In the genomic region with DNA sequence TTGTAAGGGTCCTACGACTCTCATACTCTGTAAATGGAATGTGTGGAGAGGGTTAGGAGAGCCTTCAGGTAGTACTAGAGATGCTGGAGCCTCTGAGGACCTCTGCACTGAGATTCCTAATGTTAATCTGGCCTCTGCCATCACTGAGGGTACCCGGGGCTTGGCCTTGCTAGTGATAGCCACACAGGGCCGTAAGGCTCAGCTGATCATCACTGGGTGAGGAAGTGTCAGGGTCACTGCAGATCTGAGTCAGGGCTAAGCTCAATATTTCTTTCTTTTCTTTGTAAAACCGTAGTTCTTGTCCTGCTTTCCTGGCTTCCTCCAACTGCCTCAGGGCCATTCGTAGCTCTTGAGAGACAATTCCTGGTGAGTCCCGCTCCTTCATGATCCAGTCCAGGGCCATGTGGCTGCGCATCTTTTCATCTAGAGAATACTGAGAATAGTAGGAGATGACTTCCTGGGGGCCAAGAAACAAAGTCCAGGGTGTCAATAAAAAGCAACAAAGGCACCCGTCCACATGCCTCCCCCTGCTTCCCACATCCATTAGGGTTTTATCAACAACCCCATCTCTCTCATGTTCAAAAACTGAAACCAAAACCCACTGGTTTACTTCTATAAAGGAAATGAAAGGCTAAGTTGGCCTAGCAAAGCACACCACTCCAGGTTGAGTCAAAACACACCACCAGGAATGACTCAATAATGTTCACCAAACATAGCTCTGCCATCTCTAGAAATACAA, we compare ENCODE assay signal across 9 cellular contexts. TPM values are rescaled to one million over a fixed set of nuclear protein-coding genes. Genes with fewer than 3 reads are reported as not detected.
A peak's percentile ranks its signal among the peaks of the same experiment; 100 is the strongest.
DNase-seq lines count a peak whose midpoint lies in the region; ATAC-seq and TF ChIP-seq lines count a peak whose summit lies in the region.
"Had no signal": no experiment of that assay in that cellular context is flagged by ENCODE, and none has a peak within 500 bp of the region (broad histone marks: within the 10 kb centered on the region; RNA-seq: fewer than 3 reads in every experiment).

No MANE protein-coding gene starts in this region.

- TF ChIP-seq POLR2A in erythroblast (IDR thresholded peaks at IDR 0.05; ENCODE audit: low read length), result no peak

- DNase-seq in naive B cell (no peak), erythroblast (lab: John Stamatoyannopoulos, UW) (no peak), NCI-H1105 (lab: John Stamatoyannopoulos, UW) (no peak), NCI-H187 (lab: John Stamatoyannopoulos, UW) (no peak)
- DNase-seq: NCI-H524 treated with DMSO at 0.1 percent for 48 hours had no signal

- H3K36me3 Mint-ChIP-seq in naive B cell, result peaks cover 20 to 30% of the 10 kb centered on the region in 2 donors

- H3K27me3 Mint-ChIP-seq in naive B cell, result no peaks in the 10 kb centered on the region

- no peak overlapping the region for H3K4me3 Mint-ChIP-seq in naive B cell
- H3K4me3 Mint-ChIP-seq: nephron had no signal

- H3K9me3 Mint-ChIP-seq in naive B cell, result no peaks in the 10 kb centered on the region
- H3K9me3 Mint-ChIP-seq: nephron had no signal

- H3K4me1 Mint-ChIP-seq in naive B cell, result peaks cover 9 to 16% (median 15%) of the 10 kb centered on the region in 3 donors

- peak overlapping the region in 4 of 6 donors; percentile 49 to 92 (median 64) for H3K27ac Mint-ChIP-seq in naive B cell

- ATAC-seq in GM19025 (IDR thresholded peaks at IDR 0.05; ENCODE audit: low read depth, unreplicated experiment), result peak; percentile 98
- peak; percentile 99 for ATAC-seq in GM21737 (IDR thresholded peaks at IDR 0.05; ENCODE audit: unreplicated experiment)
- peak; percentile 96 for ATAC-seq in HG03521 (IDR thresholded peaks at IDR 0.05; ENCODE audit: unreplicated experiment)
- ATAC-seq in naive B cell (ENCODE audit: low read depth in 2 of 2), result no peak

RNA-seq across cellular contexts. Expression of a gene that starts 47.7 kb away (rescaled TPM):
- polyA plus RNA-seq in naive B cell (ENCODE audit: low read depth in 6 of 6), result 1 to 10 TPM in 4 of 6 donors, under 1 TPM in 2; 0.93 to 3.3 (median 1.2) TPM

Comparison
In these comparisons a context has a peak if more than half of its experiments do, and no peak if none do; other contexts are left out.
1. ATAC-seq: peak in GM19025 (single experiment), GM21737 (single experiment) and HG03521 (single experiment); none in naive B cell (0 of 2).